Comparison of ENCODE assay signal across 14 cellular contexts in genomic region chr2:72719416-72719815, GRCh38.
DNase-seq lines count a peak whose midpoint lies in the region; ATAC-seq and TF ChIP-seq lines count a peak whose summit lies in the region.
"Had no signal": no experiment of that assay in that cellular context is flagged by ENCODE, and none has a peak within 500 bp of the region (broad histone marks: within the 10 kb centered on the region; RNA-seq: fewer than 3 reads in every experiment).

No MANE protein-coding gene starts in this region.

- H3K27ac ChIP-seq in foreskin keratinocyte = no peak overlapping the region
- H3K27ac ChIP-seq: neutrophil had no signal

- ATAC-seq in foreskin keratinocyte (peak; percentile 57), GM18498 (IDR thresholded peaks at IDR 0.05; ENCODE audit: unreplicated experiment) (no peak)
- ATAC-seq: stimulated activated memory B cell treated with anti-CD40 and anti-IgM and Interleukin-4, amounts not matched to agents 10 μg/mL and 1 μg/mL and 100 μg/mL, for 72 hours had no signal

- no peaks in the 10 kb centered on the region for H3K27me3 ChIP-seq in foreskin keratinocyte
- H3K27me3 ChIP-seq: neutrophil had no signal

- no peak for TF ChIP-seq CTCF in foreskin keratinocyte (conservative IDR thresholded peaks at IDR 0.05)

- DNase-seq in NCI-H510A treated with DMSO at 0.1 percent for 48 hours (lab: John Stamatoyannopoulos, UW) = peak; percentile 43
- DNase-seq in NCI-H510A (lab: John Stamatoyannopoulos, UW) = no peak
- DNase-seq in NCI-H69 (lab: John Stamatoyannopoulos, UW) = peak; percentile 72
- peak; percentile 17 to 45 for DNase-seq in foreskin keratinocyte
- DNase-seq in pulmonary artery endothelial cell (ENCODE audit: low read depth, low spot score) = peak; percentile 68
- DNase-seq in DMS114 treated with DMSO at 0.1 percent for 48 hours (lab: John Stamatoyannopoulos, UW; ENCODE audit: unreplicated experiment) = no peak
- no peak for DNase-seq in UCSD-AML1 (lab: John Stamatoyannopoulos, UW; ENCODE audit: unreplicated experiment)
- DNase-seq: activated CD4-positive, alpha-beta T cell treated with anti-CD3 and anti-CD28 coated beads, Interleukin-2, amount 50 U/mL, for 48 hours; GOT3; NCI-H1092; NK-92 treated with Interleukin-12 subunit alpha and Interleukin-12 subunit beta, amount 100 ng/mL, for 24 hours had no signal

- peaks cover 22% of the 10 kb centered on the region for H3K4me1 ChIP-seq in foreskin keratinocyte

Comparison
In these comparisons a context has a peak if more than half of its experiments do, and no peak if none do; other contexts are left out.
1. DNase-seq: peak in NCI-H510A treated with DMSO at 0.1 percent for 48 hours (single experiment), NCI-H69 (single experiment), foreskin keratinocyte (2 of 2) and pulmonary artery endothelial cell (single experiment); none in NCI-H510A (single experiment), DMS114 treated with DMSO at 0.1 percent for 48 hours (single experiment) and UCSD-AML1 (single experiment).